In genomic region chr6:21522773-21523490, GRCh38 we compare ENCODE assay signal across 15 cellular contexts.
DNase-seq lines count a peak whose midpoint lies in the region; ATAC-seq and TF ChIP-seq lines count a peak whose summit lies in the region.
"Had no signal": no experiment of that assay in that cellular context is flagged by ENCODE, and none has a peak within 500 bp of the region (broad histone marks: within the 10 kb centered on the region; RNA-seq: fewer than 3 reads in every experiment).

No MANE protein-coding gene starts in this region.

- H3K27ac Mint-ChIP-seq in CD8-positive, alpha-beta memory T cell, result no peak overlapping the region
- H3K27ac Mint-ChIP-seq: nephron had no signal

- POLR2A ChIA-PET in SK-N-SH (lab: Yijun Ruan, JAX), result interaction anchor here (0.6 to 4.9 kb wide), 9 partner anchors 65 to 647 kb away, joined by 3 to 50 read pairs (median 7); partner anchors contain the start of gene SOX4
- POLR2A ChIA-PET in CD8-positive, alpha-beta memory T cell (lab: Charles Lee), result no interaction called here

- TF ChIP-seq CTCF in Loucy (conservative IDR thresholded peaks at IDR 0.05; ENCODE audit: low read length) (peak; percentile 40), SK-N-SH (IDR thresholded peaks at IDR 0.05) (peak; percentile 37; the same call in 1 of the 2 replicates)

- DNase-seq in G401 (ENCODE audit: low spot score) (peak; percentile 19), SK-N-SH (peak; percentile 64), myocyte (ENCODE audit: low read depth) (peak; percentile 52)
- DNase-seq in CD8-positive, alpha-beta memory T cell, result no peak
- DNase-seq: activated CD4-positive, alpha-beta T cell treated with anti-CD3 and anti-CD28 coated beads for 4 hours; activated gamma-delta T cell treated with Interleukin-2 at 50 U/mL for 16 hours; dermis blood vessel endothelial cell; stimulated activated CD4-positive, alpha-beta T cell treated with anti-CD3 and anti-CD28 coated beads, Interleukin-4, amount 100 ng/mL, for 4 hours had no signal

- no peaks in the 10 kb centered on the region for H3K36me3 Mint-ChIP-seq in CD8-positive, alpha-beta memory T cell

- H3K4me3 Mint-ChIP-seq in CD8-positive, alpha-beta memory T cell, result no peak overlapping the region
- H3K4me3 Mint-ChIP-seq: nephron had no signal

- no peak for ATAC-seq in HG02678 (IDR thresholded peaks at IDR 0.05; ENCODE audit: unreplicated experiment)
- ATAC-seq in HG03175 (IDR thresholded peaks at IDR 0.05; ENCODE audit: unreplicated experiment), result no peak
- ATAC-seq in HG03442 (IDR thresholded peaks at IDR 0.05; ENCODE audit: unreplicated experiment), result no peak

- no peak overlapping the region for H3K4me2 ChIP-seq in Loucy (ENCODE audit: low read depth, low read length, poor library complexity, severe bottlenecking)
- peak overlapping the region; percentile 70 for H3K4me2 ChIP-seq in SK-N-SH
- H3K4me2 ChIP-seq: hepatocyte had no signal

- H3K4me1 Mint-ChIP-seq in CD8-positive, alpha-beta memory T cell, result no peaks in the 10 kb centered on the region
- H3K4me1 Mint-ChIP-seq: nephron had no signal

- WGBS in SK-N-SH (ENCODE audit: low lambda C conversion rate), result 12% methylated on average over 14 of the region's 21 CpGs

- H3K9ac ChIP-seq in Loucy (ENCODE audit: low read depth, low read length, poor library complexity, severe bottlenecking), result no peak overlapping the region
- no peak overlapping the region for H3K9ac ChIP-seq in SK-N-SH

- H3K27me3 Mint-ChIP-seq in CD8-positive, alpha-beta memory T cell, result peaks cover 0 to 4% of the 10 kb centered on the region in 2 donors

- CTCF ChIA-PET in SK-N-SH (lab: Yijun Ruan, JAX), result interaction anchor here (0.9 to 2.3 kb wide), 8 partner anchors 12 to 958 kb away, joined by 3 to 17 read pairs (median 4); partner anchors contain the start of gene SOX4
- CTCF ChIA-PET in CD8-positive, alpha-beta memory T cell (lab: Charles Lee), result no interaction called here

- no peak overlapping the region for H2AFZ ChIP-seq in Loucy (ENCODE audit: low read length)
- peak overlapping the region; percentile 74; the same call in 1 of the 2 replicates for H2AFZ ChIP-seq in SK-N-SH (ENCODE audit: low read depth)
- H2AFZ ChIP-seq: hepatocyte had no signal

- no peaks in the 10 kb centered on the region for H3K27me3 ChIP-seq in Loucy (ENCODE audit: insufficient read depth, low read length, poor library complexity, severe bottlenecking)
- H3K27me3 ChIP-seq in SK-N-SH (ENCODE audit: insufficient read depth), result no peaks in the 10 kb centered on the region; the same call in 1 of the 2 replicates
- H3K27me3 ChIP-seq in CD8-positive, alpha-beta memory T cell (ENCODE audit: insufficient read depth, low read length, poor library complexity, severe bottlenecking), result no peaks in the 10 kb centered on the region

- H3K79me2 ChIP-seq in Loucy (ENCODE audit: insufficient read depth, low read length), result no peaks in the 10 kb centered on the region
- no peaks in the 10 kb centered on the region for H3K79me2 ChIP-seq in SK-N-SH (ENCODE audit: insufficient read depth)
- H3K79me2 ChIP-seq: hepatocyte had no signal

- no peaks in the 10 kb centered on the region for H3K9me3 ChIP-seq in Loucy (ENCODE audit: insufficient read depth, low read depth, low read length)
- H3K9me3 ChIP-seq in SK-N-SH, result no peaks in the 10 kb centered on the region
- H3K9me3 ChIP-seq in CD8-positive, alpha-beta memory T cell (ENCODE audit: low read length), result no peaks in the 10 kb centered on the region

- no peaks in the 10 kb centered on the region for H3K9me2 ChIP-seq in Loucy (replicated peaks; ENCODE audit: low read depth, low read length)
- no peaks in the 10 kb centered on the region for H3K9me2 ChIP-seq in SK-N-SH

- H4K20me1 ChIP-seq in Loucy (ENCODE audit: insufficient read depth, low read length, poor library complexity, severe bottlenecking) (no peaks in the 10 kb centered on the region), SK-N-SH (ENCODE audit: insufficient read depth) (no peaks in the 10 kb centered on the region)

- in situ Hi-C loops in G401 (cut with HindIII; ENCODE audit: low sequenced_read_pairs), result no loop called here

- 0 out of 4 replicates have a peak, but pooled peaks of 1 of the 2 experiments have one; percentile 10 for TF ChIP-seq EP300 in SK-N-SH (IDR thresholded peaks at IDR 0.05; ENCODE audit: borderline replicate concordance in 1 of 2, low read depth in 1 of 2, low read length in 1 of 2)

- H3K27ac ChIP-seq in SK-N-SH (ENCODE audit: low read depth in 2 of 2, low read length in 1 of 2), result peak overlapping the region in 1 of 2 experiments; percentile 96; a peak in 2 of 4 replicates
- no peak overlapping the region for H3K27ac ChIP-seq in CD8-positive, alpha-beta memory T cell (ENCODE audit: low read depth, low read length)
- H3K27ac ChIP-seq: hepatocyte, RWPE1 had no signal

- no peaks in the 10 kb centered on the region for H3K9me3 Mint-ChIP-seq in CD8-positive, alpha-beta memory T cell
- H3K9me3 Mint-ChIP-seq: nephron had no signal

- H3K36me3 ChIP-seq in Loucy (ENCODE audit: insufficient read depth, low read length), result no peaks in the 10 kb centered on the region
- H3K36me3 ChIP-seq in SK-N-SH (replicated peaks in 1 of 2; ENCODE audit: control insufficient read depth in 1 of 2, insufficient read depth in 2 of 2, low read length in 1 of 2), result no peaks in the 10 kb centered on the region
- H3K36me3 ChIP-seq in CD8-positive, alpha-beta memory T cell (ENCODE audit: insufficient read depth, low read length), result no peaks in the 10 kb centered on the region

- no peaks in the 10 kb centered on the region for H3K4me1 ChIP-seq in Loucy (ENCODE audit: insufficient read depth, low read length, poor library complexity, severe bottlenecking)
- H3K4me1 ChIP-seq in SK-N-SH (ENCODE audit: control insufficient read depth in 1 of 2, insufficient read depth in 2 of 2, low read depth in 1 of 2, low read length in 1 of 2), result peaks cover 0 to 19% of the 10 kb centered on the region in 2 experiments; a peak in 2 of 4 replicates
- no peaks in the 10 kb centered on the region for H3K4me1 ChIP-seq in CD8-positive, alpha-beta memory T cell (ENCODE audit: insufficient read depth, low read length)

- no peak overlapping the region for H3K4me3 ChIP-seq in Loucy (ENCODE audit: low read length, poor library complexity, severe bottlenecking)
- peak overlapping the region; percentile 33 to 53 for H3K4me3 ChIP-seq in SK-N-SH (ENCODE audit: low read depth in 2 of 2, low read length in 1 of 2)
- no peak overlapping the region for H3K4me3 ChIP-seq in CD8-positive, alpha-beta memory T cell (ENCODE audit: low read length)
- H3K4me3 ChIP-seq: hepatocyte had no signal

- H3F3A ChIP-seq in Loucy (ENCODE audit: low read depth) (no peaks in the 10 kb centered on the region), SK-N-SH (replicated peaks; ENCODE audit: insufficient read depth) (peaks cover 4% of the 10 kb centered on the region)

- peak; percentile 47 for TF ChIP-seq RAD21 in SK-N-SH (IDR thresholded peaks at IDR 0.05; ENCODE audit: low read length)

TF ChIP-seq in SK-N-SH, 30 proteins besides CTCF, POLR2A, EP300 and RAD21:
- TF ChIP-seq RFX5 (IDR thresholded peaks at IDR 0.05; ENCODE audit: low read length) (no peak), FOXJ3 (CRISPR knock-in tag; IDR thresholded peaks at IDR 0.05) (no peak), CHD2 (IDR thresholded peaks at IDR 0.05; ENCODE audit: low read length, partially characterized antibody) (no peak), SIN3A (IDR thresholded peaks at IDR 0.05; ENCODE audit: borderline replicate concordance, low read depth, low read length) (no peak), USF2 (IDR thresholded peaks at IDR 0.05; ENCODE audit: borderline replicate concordance, low read depth, low read length) (no peak), GABPA (IDR thresholded peaks at IDR 0.05; ENCODE audit: low read depth) (no peak), REST (IDR thresholded peaks at IDR 0.05; ENCODE audit: low read depth, low read length) (no peak), POLR2AphosphoS5 (IDR thresholded peaks at IDR 0.05; ENCODE audit: low read depth, low read length) (no peak)

Comparison
In these comparisons a context has a peak if more than half of its experiments do, and no peak if none do; other contexts are left out.
1. DNase-seq: peak in G401 (single experiment), SK-N-SH (single experiment) and myocyte (single experiment); none in CD8-positive, alpha-beta memory T cell (0 of 5).
2. H3K4me3 ChIP-seq: peak in SK-N-SH (2 of 2); none in Loucy (single experiment) and CD8-positive, alpha-beta memory T cell (single experiment).